In the genomic region with DNA sequence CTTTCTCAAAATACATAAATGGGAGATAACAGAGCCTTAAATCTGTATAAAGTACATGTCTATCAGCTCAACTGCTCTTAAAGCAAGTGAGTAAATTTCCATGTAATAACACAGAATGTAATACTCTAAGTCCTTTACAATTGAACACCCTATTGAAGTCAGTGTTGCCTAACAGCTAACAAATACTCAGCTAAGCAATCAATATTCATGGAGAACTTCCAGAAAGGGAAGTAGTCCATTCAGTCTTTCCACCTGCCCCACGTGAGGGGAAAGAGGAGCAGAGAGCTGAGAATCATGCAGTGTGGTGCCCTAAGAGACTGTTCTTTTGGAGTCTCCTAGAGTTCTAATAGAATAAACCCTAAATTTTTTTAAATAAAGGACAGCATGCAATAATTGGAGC, we compare ENCODE assay signal across 34 cellular contexts.
"Had no signal": no experiment of that assay in that cellular context is flagged by ENCODE, and none has a peak within 500 bp of the region (broad histone marks: within the 10 kb centered on the region; RNA-seq: fewer than 3 reads in every experiment).

No MANE protein-coding gene starts in this region.

- H3K36me3 ChIP-seq: adrenal gland, breast epithelium had no signal

- H3K9me3 ChIP-seq: adrenal gland, body of pancreas, breast epithelium had no signal

- H3K36me3 Mint-ChIP-seq: activated CD4-positive, alpha-beta memory T cell treated with anti-CD3 and anti-CD28 coated beads for 36 hours; activated naive CD4-positive, alpha-beta T cell treated with anti-CD3 and anti-CD28 coated beads, Interleukin-2, amount 50 U/mL, for 72 hours had no signal

- H3K4me3 ChIP-seq: adrenal gland, body of pancreas, breast epithelium, K562, PC-9 had no signal

- H3K9me3 Mint-ChIP-seq: activated B cell treated with CpG ODN at 0.5 μM for 24 hours; activated CD4-positive, alpha-beta memory T cell treated with anti-CD3 and anti-CD28 coated beads for 36 hours; activated naive CD4-positive, alpha-beta T cell treated with anti-CD3 and anti-CD28 coated beads for 36 hours; activated naive CD4-positive, alpha-beta T cell treated with anti-CD3 and anti-CD28 coated beads, Interleukin-2, amount 50 U/mL, for 72 hours; activated T-cell treated with anti-CD3 and anti-CD28 coated beads, Interleukin-2, amount 50 U/mL, for 4 hours; activated T-helper 1 cell treated with anti-CD3 and anti-CD28 coated beads, Interleukin-12 subunit alpha, Interleukin-12 subunit beta, Interleukin-2, Interleukin-4 antibody, amounts not matched to agents 30 ng/mL and 10 ng/mL and 1 ng/mL, durations not matched to agents 14 hours and 24 hours and 36 hours had no signal

- H3K4me1 Mint-ChIP-seq: activated B cell treated with CpG ODN at 0.5 μM for 24 hours had no signal

- H3K27ac Mint-ChIP-seq: activated B cell treated with CpG ODN at 0.5 μM for 24 hours; activated CD4-positive, alpha-beta memory T cell treated with anti-CD3 and anti-CD28 coated beads for 36 hours; activated naive CD4-positive, alpha-beta T cell treated with anti-CD3 and anti-CD28 coated beads for 36 hours; activated naive CD4-positive, alpha-beta T cell treated with anti-CD3 and anti-CD28 coated beads, Interleukin-2, amount 50 U/mL, for 72 hours; activated T-helper 1 cell treated with anti-CD3 and anti-CD28 coated beads, Interleukin-12 subunit alpha, Interleukin-12 subunit beta, Interleukin-2, Interleukin-4 antibody, amounts not matched to agents 30 ng/mL and 10 ng/mL and 1 ng/mL, durations not matched to agents 14 hours and 24 hours and 36 hours had no signal

- DNase-seq: activated B cell treated with CpG ODN at 0.5 μM for 24 hours; activated CD4-positive, alpha-beta memory T cell treated with anti-CD3 and anti-CD28 coated beads for 36 hours; activated CD4-positive, alpha-beta T cell treated with anti-CD3 and anti-CD28 coated beads for 4 hours; activated CD4-positive, alpha-beta T cell treated with anti-CD3 and anti-CD28 coated beads, Interleukin-2, amount 50 U/mL, for 1 hour; activated CD4-positive, CD25-positive, alpha-beta regulatory T cell treated with anti-CD3 and anti-CD28 coated beads, Interleukin-2, amount 50 U/mL, for 72 hours; activated CD8-positive, alpha-beta memory T cell treated with anti-CD3 and anti-CD28 coated beads, Interleukin-2, amount 50 U/mL, for 4 hours; activated gamma-delta T cell treated with Interleukin-2 at 50 U/mL for 16 hours; activated naive CD4-positive, alpha-beta T cell treated with anti-CD3 and anti-CD28 coated beads for 36 hours; activated T-cell treated with anti-CD3 and anti-CD28 coated beads for 4 hours; activated T-cell treated with anti-CD3 and anti-CD28 coated beads, Interleukin-2, amount 50 U/mL, for 4 hours; adrenal gland; body of pancreas; cerebellar nuclear complex; IMR-90; NCI-H1436 treated with DMSO at 0.1 percent for 48 hours; NCI-H1694 treated with DMSO at 0.1 percent for 48 hours; NCI-H2081 treated with DMSO at 0.1 percent for 48 hours; NCI-H2171; NCI-H446 treated with DMSO at 0.1 percent for 48 hours; NCI-H526; PC-9; SIG-M5; SW 1271; T-helper 1 cell; T-helper 2 cell; T-helper 9 cell had no signal

- H3K27me3 Mint-ChIP-seq: activated B cell treated with CpG ODN at 0.5 μM for 24 hours had no signal

- H3K27ac ChIP-seq: adrenal gland, body of pancreas, breast epithelium, PC-9, RWPE1, VCaP had no signal

- H3K4me1 ChIP-seq: adrenal gland, breast epithelium had no signal

- H3K4me3 Mint-ChIP-seq: activated B cell treated with CpG ODN at 0.5 μM for 24 hours; activated CD4-positive, alpha-beta memory T cell treated with anti-CD3 and anti-CD28 coated beads for 36 hours; activated naive CD4-positive, alpha-beta T cell treated with anti-CD3 and anti-CD28 coated beads for 36 hours; activated T-cell treated with anti-CD3 and anti-CD28 coated beads, Interleukin-2, amount 50 U/mL, for 4 hours; activated T-helper 1 cell treated with anti-CD3 and anti-CD28 coated beads, Interleukin-12 subunit alpha, Interleukin-12 subunit beta, Interleukin-2, Interleukin-4 antibody, amounts not matched to agents 30 ng/mL and 10 ng/mL and 1 ng/mL, durations not matched to agents 14 hours and 24 hours and 36 hours had no signal

- H3K27me3 ChIP-seq: adrenal gland, body of pancreas, breast epithelium had no signal

- FAIRE-seq: astrocyte, K562, RCC 7860 had no signal
